ENCODE assay signal across 6 cellular contexts in the genomic region with DNA sequence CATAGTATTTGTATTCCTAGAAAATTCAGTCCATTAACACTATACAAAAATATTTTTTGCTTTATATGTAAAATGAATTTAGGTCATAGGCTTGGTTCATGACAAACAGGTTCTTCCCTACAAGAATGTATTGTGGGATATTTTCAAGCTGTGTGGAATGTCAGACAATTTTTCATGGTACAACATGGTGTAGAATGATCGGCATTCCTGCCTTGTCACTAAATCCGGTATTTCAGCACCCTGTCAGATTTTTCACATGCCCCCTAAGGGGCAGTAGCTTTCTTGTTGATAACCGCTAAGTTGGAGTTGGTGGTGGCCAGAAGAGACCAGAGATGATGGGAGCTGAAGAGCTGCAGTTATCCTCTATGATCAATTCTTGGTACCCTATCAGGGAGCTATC.
"Had no signal": no experiment of that assay in that cellular context is flagged by ENCODE, and none has a peak within 500 bp of the region (broad histone marks: within the 10 kb centered on the region; RNA-seq: fewer than 3 reads in every experiment).

No MANE protein-coding gene starts in this region.

- DNase-seq: IMR-90, KBM-7, KG1 had no signal

- H3K4me3 ChIP-seq: K562 had no signal

- H3K27ac ChIP-seq: HL-60 had no signal

- ATAC-seq: HepG2, K562 had no signal
